Comparison of ENCODE assay signal across 12 cellular contexts in the genomic region with DNA sequence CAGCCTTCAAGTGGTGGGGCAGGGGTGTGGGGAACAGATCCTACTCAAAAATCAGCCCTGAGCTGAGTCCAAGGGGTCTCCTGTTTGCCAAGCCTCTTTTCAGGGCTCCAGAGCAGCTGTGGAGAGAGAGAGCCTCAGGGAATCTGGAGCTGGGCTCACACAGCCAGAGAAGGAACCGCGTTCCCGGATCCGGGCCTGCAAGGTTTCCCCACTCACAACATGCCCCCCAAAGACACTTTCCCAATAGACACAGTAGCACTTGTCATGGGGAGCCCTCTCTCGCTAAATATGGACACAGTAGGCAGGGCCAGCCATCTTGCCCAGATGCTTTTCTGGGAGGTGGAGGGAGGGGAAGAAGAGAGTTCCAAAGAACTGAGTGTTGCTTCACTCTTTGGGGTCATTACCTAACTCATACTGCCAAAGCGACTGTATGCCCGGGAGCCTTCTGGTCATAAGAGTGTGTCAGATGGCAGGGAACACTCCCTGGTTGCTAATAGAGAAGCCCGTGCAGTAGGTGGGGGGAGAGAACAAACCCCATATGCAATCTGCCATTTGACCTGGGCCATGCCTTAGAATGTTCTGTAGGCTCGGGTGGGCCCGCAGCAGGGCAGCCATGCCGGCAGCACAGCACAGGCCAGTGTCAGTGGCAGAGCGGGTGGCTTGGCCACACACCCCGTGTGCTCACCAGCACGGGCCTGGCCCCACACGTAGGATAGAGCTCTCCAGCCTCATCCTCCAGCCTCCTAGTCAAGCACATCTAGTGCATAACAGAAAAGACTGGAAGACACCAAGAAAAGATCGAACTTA.
DNase-seq lines count a peak whose midpoint lies in the region; ATAC-seq and TF ChIP-seq lines count a peak whose summit lies in the region.
"Had no signal": no experiment of that assay in that cellular context is flagged by ENCODE, and none has a peak within 500 bp of the region (broad histone marks: within the 10 kb centered on the region; RNA-seq: fewer than 3 reads in every experiment).

No MANE protein-coding gene starts in this region.

- no peaks in the 10 kb centered on the region for H3K27me3 ChIP-seq in left ventricle myocardium inferior (ENCODE audit: low read depth)

- intact Hi-C loops in left ventricle myocardium inferior (cut with micrococcal nuclease): no loop called here

- peaks cover 82% of the 10 kb centered on the region for H3K4me1 ChIP-seq in left ventricle myocardium inferior

- H3K9me3 ChIP-seq in left ventricle myocardium inferior (replicated peaks): no peaks in the 10 kb centered on the region

- no peak overlapping the region for H3K4me3 ChIP-seq in left ventricle myocardium inferior
- H3K4me3 ChIP-seq: GM23338 had no signal

- H3K4me3 Mint-ChIP-seq in HFFc6: peak overlapping the region; percentile 56
- no peak overlapping the region for H3K4me3 Mint-ChIP-seq in stimulated activated naive B cell treated with anti-CD40 and anti-IgM and Interleukin-4, amounts not matched to agents 10 μg/mL and 1 μg/mL and 100 μg/mL, for 72 hours
- H3K4me3 Mint-ChIP-seq: activated B cell treated with CpG ODN at 0.5 μM for 24 hours, GM23338 had no signal

- no peaks in the 10 kb centered on the region for H3K9me3 Mint-ChIP-seq in HFFc6
- H3K9me3 Mint-ChIP-seq in stimulated activated naive B cell treated with anti-CD40 and anti-IgM and Interleukin-4, amounts not matched to agents 10 μg/mL and 1 μg/mL and 100 μg/mL, for 72 hours: peaks cover 0 to 1% of the 10 kb centered on the region in 2 donors
- H3K9me3 Mint-ChIP-seq: activated B cell treated with CpG ODN at 0.5 μM for 24 hours, GM23338 had no signal

- TF ChIP-seq CTCF in HFFc6 (IDR thresholded peaks at IDR 0.05): no peak
- no peak for TF ChIP-seq CTCF in left ventricle myocardium inferior (IDR thresholded peaks at IDR 0.05; ENCODE audit: borderline replicate concordance)

- peak; percentile 55 for DNase-seq in HFFc6
- peak; percentile 54 for DNase-seq in SKM-1 treated with dmso at 0.1 percent for 144 hours (lab: John Stamatoyannopoulos, UW; ENCODE audit: unreplicated experiment)
- DNase-seq in left ventricle myocardium inferior: no peak
- no peak for DNase-seq in stimulated activated naive B cell treated with anti-CD40 and anti-IgM and Interleukin-4, amounts not matched to agents 10 μg/mL and 1 μg/mL and 100 μg/mL, for 72 hours
- DNase-seq in NCI-H146 treated with DMSO at 0.1 percent for 48 hours (lab: John Stamatoyannopoulos, UW; ENCODE audit: unreplicated experiment): no peak
- DNase-seq in NCI-H2227 treated with DMSO at 0.1 percent for 48 hours (lab: John Stamatoyannopoulos, UW): no peak
- DNase-seq: activated B cell treated with CpG ODN at 0.5 μM for 24 hours; activated naive CD4-positive, alpha-beta T cell; dermis blood vessel endothelial cell; NCI-H1092 had no signal

- no peaks in the 10 kb centered on the region; the same call in 1 of the 2 replicates for H3K27me3 Mint-ChIP-seq in HFFc6 (ENCODE audit: insufficient read depth)
- H3K27me3 Mint-ChIP-seq in stimulated activated naive B cell treated with anti-CD40 and anti-IgM and Interleukin-4, amounts not matched to agents 10 μg/mL and 1 μg/mL and 100 μg/mL, for 72 hours: no peaks in the 10 kb centered on the region
- H3K27me3 Mint-ChIP-seq: activated B cell treated with CpG ODN at 0.5 μM for 24 hours had no signal

- peaks cover 74% of the 10 kb centered on the region for H3K4me1 Mint-ChIP-seq in HFFc6 (ENCODE audit: low read depth)
- H3K4me1 Mint-ChIP-seq in stimulated activated naive B cell treated with anti-CD40 and anti-IgM and Interleukin-4, amounts not matched to agents 10 μg/mL and 1 μg/mL and 100 μg/mL, for 72 hours: peaks cover 45 to 86% of the 10 kb centered on the region in 2 donors

- H3K27ac ChIP-seq in left ventricle myocardium inferior (replicated peaks): peak overlapping the region; percentile 76

- H3K27ac Mint-ChIP-seq in HFFc6: peak overlapping the region; percentile 97
- H3K27ac Mint-ChIP-seq in stimulated activated naive B cell treated with anti-CD40 and anti-IgM and Interleukin-4, amounts not matched to agents 10 μg/mL and 1 μg/mL and 100 μg/mL, for 72 hours: peak overlapping the region; percentile 43
- H3K27ac Mint-ChIP-seq: activated B cell treated with CpG ODN at 0.5 μM for 24 hours, GM23338 had no signal

- H3K36me3 ChIP-seq in left ventricle myocardium inferior: no peaks in the 10 kb centered on the region

- H3K36me3 Mint-ChIP-seq in HFFc6 (ENCODE audit: low read depth): peaks cover 12% of the 10 kb centered on the region; the same call in 1 of the 2 replicates
- H3K36me3 Mint-ChIP-seq in stimulated activated naive B cell treated with anti-CD40 and anti-IgM and Interleukin-4, amounts not matched to agents 10 μg/mL and 1 μg/mL and 100 μg/mL, for 72 hours: peaks cover 67 to 85% of the 10 kb centered on the region in 2 donors

- ATAC-seq in stimulated activated naive B cell treated with anti-CD40 and anti-IgM and Interleukin-4, amounts not matched to agents 10 μg/mL and 1 μg/mL and 100 μg/mL, for 72 hours (replicated peaks): no peak
- no peak for ATAC-seq in activated CD4-positive, CD25-positive, alpha-beta regulatory T cell treated with anti-CD3 and anti-CD28 coated beads, Interleukin-2, amount 50 U/mL, for 24 hours
- ATAC-seq: GM23338 had no signal

Comparison
In these comparisons a context has a peak if more than half of its experiments do, and no peak if none do; other contexts are left out.
1. DNase-seq: peak in HFFc6 (single experiment) and SKM-1 treated with dmso at 0.1 percent for 144 hours (single experiment); none in left ventricle myocardium inferior (single experiment), stimulated activated naive B cell treated with anti-CD40 and anti-IgM and Interleukin-4, amounts not matched to agents 10 μg/mL and 1 μg/mL and 100 μg/mL, for 72 hours (single experiment), NCI-H146 treated with DMSO at 0.1 percent for 48 hours (single experiment) and NCI-H2227 treated with DMSO at 0.1 percent for 48 hours (single experiment).